15 cellular contexts compared by ENCODE assay signal in the genomic region with DNA sequence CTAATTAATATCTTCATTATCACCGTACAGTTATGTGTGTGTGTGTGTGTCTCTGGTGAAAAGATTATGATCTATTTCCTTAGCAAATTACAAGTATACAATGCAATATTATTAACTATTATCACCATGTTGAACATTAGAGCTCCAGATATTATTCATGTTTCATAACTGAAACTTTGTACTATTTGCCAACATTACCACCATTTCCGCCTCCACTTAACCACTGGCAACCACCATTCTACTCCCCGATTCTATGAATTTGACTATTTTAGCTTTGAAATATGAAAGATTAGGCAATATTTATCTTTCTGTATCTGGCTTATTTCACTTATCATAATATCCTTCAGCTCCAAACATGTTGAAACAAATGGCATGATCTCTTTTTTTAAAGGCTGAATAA.
DNase-seq lines count a peak whose midpoint lies in the region; ATAC-seq and TF ChIP-seq lines count a peak whose summit lies in the region.
"Had no signal": no experiment of that assay in that cellular context is flagged by ENCODE, and none has a peak within 500 bp of the region (broad histone marks: within the 10 kb centered on the region; RNA-seq: fewer than 3 reads in every experiment).

No MANE protein-coding gene starts in this region.

- no peak overlapping the region for H3K9ac ChIP-seq in OCI-LY3 (ENCODE audit: low read length)

- H3K4me3 Mint-ChIP-seq in CD8-positive, alpha-beta memory T cell, result peak overlapping the region in 1 of 7 donors; percentile 34
- H3K4me3 Mint-ChIP-seq: HFFc6 had no signal

- CTCF ChIA-PET in CD8-positive, alpha-beta memory T cell (lab: Charles Lee), result no interaction called here

- H3K9me3 Mint-ChIP-seq in CD8-positive, alpha-beta memory T cell, result peaks cover 0 to 8% (median 0%) of the 10 kb centered on the region in 5 donors

- DNase-seq in medulla oblongata (ENCODE audit: extremely low spot score), result no peak
- DNase-seq in central memory CD4-positive, alpha-beta T cell, result no peak
- DNase-seq in stimulated activated CD4-positive, alpha-beta T cell treated with anti-CD3 and anti-CD28 coated beads, Interleukin-4, amount 100 ng/mL, for 1 hour, result no peak
- DNase-seq in CD8-positive, alpha-beta memory T cell, result no peak
- DNase-seq: Caco-2; CD4-positive, alpha-beta memory T cell; DMS153; DND-41; GOT3; HFFc6 had no signal

- H3K4me1 Mint-ChIP-seq in CD8-positive, alpha-beta memory T cell, result peaks cover 0 to 6% (median 4%) of the 10 kb centered on the region in 3 donors
- H3K4me1 Mint-ChIP-seq: CD4-positive, alpha-beta memory T cell had no signal

- peaks cover 0 to 1% of the 10 kb centered on the region in 2 donors for H3K27me3 Mint-ChIP-seq in CD8-positive, alpha-beta memory T cell
- H3K27me3 Mint-ChIP-seq: CD4-positive, alpha-beta memory T cell had no signal

- no peak for TF ChIP-seq CTCF in OCI-LY3 (IDR thresholded peaks at IDR 0.05; ENCODE audit: low read depth, low read length)

- H3K4me2 ChIP-seq in OCI-LY3 (ENCODE audit: low read length), result peak overlapping the region; percentile 30

- no peaks in the 10 kb centered on the region for H4K20me1 ChIP-seq in OCI-LY3 (ENCODE audit: insufficient read depth, low read length)

- H3K36me3 Mint-ChIP-seq in CD8-positive, alpha-beta memory T cell, result no peaks in the 10 kb centered on the region
- H3K36me3 Mint-ChIP-seq: CD4-positive, alpha-beta memory T cell had no signal

- no peak overlapping the region for H3K27ac Mint-ChIP-seq in CD8-positive, alpha-beta memory T cell
- H3K27ac Mint-ChIP-seq: CD4-positive, alpha-beta memory T cell; HFFc6 had no signal

- H3K36me3 ChIP-seq in OCI-LY3 (replicated peaks; ENCODE audit: low read depth, low read length), result peaks cover 4% of the 10 kb centered on the region
- no peaks in the 10 kb centered on the region for H3K36me3 ChIP-seq in CD8-positive, alpha-beta memory T cell (ENCODE audit: insufficient read depth, low read length)
- H3K36me3 ChIP-seq: HAP-1 had no signal

- POLR2A ChIA-PET in CD8-positive, alpha-beta memory T cell (lab: Charles Lee), result no interaction called here

- H3K79me2 ChIP-seq in OCI-LY3 (ENCODE audit: low read length), result no peaks in the 10 kb centered on the region

- H3K4me3 ChIP-seq in OCI-LY3 (ENCODE audit: low read length), result no peak overlapping the region
- H3K4me3 ChIP-seq in CD8-positive, alpha-beta memory T cell (ENCODE audit: low read length), result no peak overlapping the region
- H3K4me3 ChIP-seq: HAP-1 had no signal

- no peak overlapping the region for H3K27ac ChIP-seq in OCI-LY3 (ENCODE audit: low read length)
- no peak overlapping the region for H3K27ac ChIP-seq in CD8-positive, alpha-beta memory T cell (ENCODE audit: low read depth, low read length)

- H3K27me3 ChIP-seq in OCI-LY3 (ENCODE audit: low read depth, low read length), result no peaks in the 10 kb centered on the region
- H3K27me3 ChIP-seq in CD8-positive, alpha-beta memory T cell (ENCODE audit: insufficient read depth, low read length, poor library complexity, severe bottlenecking), result no peaks in the 10 kb centered on the region

- H3K9me3 ChIP-seq in OCI-LY3 (ENCODE audit: insufficient read depth, low read length), result no peaks in the 10 kb centered on the region
- H3K9me3 ChIP-seq in CD8-positive, alpha-beta memory T cell (ENCODE audit: low read length), result no peaks in the 10 kb centered on the region
- H3K9me3 ChIP-seq: Caco-2, HAP-1 had no signal

- no peak overlapping the region for H2AFZ ChIP-seq in OCI-LY3 (ENCODE audit: low read depth, low read length)

- peaks cover 8% of the 10 kb centered on the region for H3K4me1 ChIP-seq in OCI-LY3 (ENCODE audit: low read length)
- no peaks in the 10 kb centered on the region for H3K4me1 ChIP-seq in CD8-positive, alpha-beta memory T cell (ENCODE audit: insufficient read depth, low read length)
- H3K4me1 ChIP-seq: Caco-2 had no signal

- peak; percentile 67 for ATAC-seq in GM18511 (IDR thresholded peaks at IDR 0.05; ENCODE audit: unreplicated experiment)
- ATAC-seq in GM18867 (IDR thresholded peaks at IDR 0.05; ENCODE audit: unreplicated experiment), result peak; percentile 61
- peak; percentile 69 for ATAC-seq in HG03432 (IDR thresholded peaks at IDR 0.05; ENCODE audit: unreplicated experiment)
